In the genomic region with DNA sequence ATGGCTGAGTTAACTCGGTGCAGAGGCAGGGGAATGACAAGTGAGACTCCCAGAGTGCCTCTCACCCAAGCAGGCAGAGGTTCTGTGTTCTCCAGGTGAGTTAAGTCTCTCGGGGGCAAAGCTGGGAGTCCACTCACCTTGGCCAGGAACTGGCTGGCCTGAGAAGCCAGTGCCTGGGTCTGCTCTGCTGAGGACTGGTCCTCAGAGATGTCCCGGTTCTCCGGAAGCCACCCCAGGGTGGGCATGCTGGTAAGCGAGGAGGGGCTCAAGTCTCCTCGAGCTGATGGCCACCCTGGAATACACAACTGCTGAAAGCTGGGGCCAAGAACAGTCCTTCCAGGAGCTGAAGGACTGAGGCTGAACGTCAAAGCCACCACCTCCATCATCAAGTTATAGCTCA, we compare ENCODE assay signal across 14 cellular contexts. TPM values are rescaled to one million over a fixed set of nuclear protein-coding genes. Genes with fewer than 3 reads are reported as not detected.
A peak's percentile ranks its signal among the peaks of the same experiment; 100 is the strongest.
DNase-seq lines count a peak whose midpoint lies in the region; ATAC-seq and TF ChIP-seq lines count a peak whose summit lies in the region.
"Had no signal": no experiment of that assay in that cellular context is flagged by ENCODE, and none has a peak within 500 bp of the region (broad histone marks: within the 10 kb centered on the region; RNA-seq: fewer than 3 reads in every experiment).

No MANE protein-coding gene starts in this region.

- DNase-seq in DND-41, result no peak
- DNase-seq in chondrocyte (ENCODE audit: low spot score), result no peak
- no peak for DNase-seq in DMS153 treated with DMSO at 0.1 percent for 48 hours (lab: John Stamatoyannopoulos, UW; ENCODE audit: unreplicated experiment)
- no peak for DNase-seq in SK-N-SH
- DNase-seq in stimulated activated CD4-positive, alpha-beta T cell treated with anti-CD3 and anti-CD28 coated beads, Interleukin-2, amount 100 ng/mL, for 48 hours, result no peak
- no peak for DNase-seq in DMS 273 (lab: John Stamatoyannopoulos, UW; ENCODE audit: unreplicated experiment)
- DNase-seq: DMS53; NCI-H1930; stimulated activated naive CD4-positive, alpha-beta T cell treated with Interleukin-2 at 50 U/mL for 16 hours had no signal

- H3K27ac ChIP-seq in DND-41 (ENCODE audit: low read length), result peak overlapping the region; percentile 28; the same call in 1 of the 2 replicates
- H3K27ac ChIP-seq in OCI-LY1 (ENCODE audit: low read depth, low read length, poor library complexity, severe bottlenecking), result peak overlapping the region; percentile 97
- peak overlapping the region in 19 of 21 experiments; percentile 47 to 87 (median 68) for H3K27ac ChIP-seq in skin epidermis
- no peak overlapping the region for H3K27ac ChIP-seq in SK-N-SH (ENCODE audit: low read depth in 2 of 2, low read length in 1 of 2)

- H3K79me2 ChIP-seq in DND-41 (ENCODE audit: insufficient read depth, low read length), result peaks cover 27% of the 10 kb centered on the region
- H3K79me2 ChIP-seq in OCI-LY1 (ENCODE audit: insufficient read depth, low read length), result no peaks in the 10 kb centered on the region
- H3K79me2 ChIP-seq in SK-N-SH (ENCODE audit: insufficient read depth), result no peaks in the 10 kb centered on the region

- no peaks in the 10 kb centered on the region for H3K9me3 Mint-ChIP-seq in chondrocyte (ENCODE audit: low read depth)
- H3K9me3 Mint-ChIP-seq: nephron had no signal

- H4K20me1 ChIP-seq in DND-41 (ENCODE audit: insufficient read depth, low read length) (peaks cover 3% of the 10 kb centered on the region; the same call in 1 of the 2 replicates), OCI-LY1 (ENCODE audit: insufficient read depth, low read length) (no peaks in the 10 kb centered on the region), SK-N-SH (ENCODE audit: insufficient read depth) (no peaks in the 10 kb centered on the region)

- no peaks in the 10 kb centered on the region for H3K27me3 Mint-ChIP-seq in chondrocyte (ENCODE audit: low read depth)

- H3K4me2 ChIP-seq in DND-41 (ENCODE audit: insufficient read depth, low read length) (no peak overlapping the region), OCI-LY1 (ENCODE audit: low read length) (peak overlapping the region; percentile 53), SK-N-SH (no peak overlapping the region)

- POLR2A ChIA-PET in SK-N-SH (lab: Yijun Ruan, JAX), result no interaction called here

- H3K36me3 ChIP-seq in DND-41 (ENCODE audit: insufficient read depth, low read length), result peaks cover 92% of the 10 kb centered on the region
- peaks cover 68% of the 10 kb centered on the region for H3K36me3 ChIP-seq in OCI-LY1 (ENCODE audit: insufficient read depth, low read length)
- H3K36me3 ChIP-seq in SK-N-SH (replicated peaks in 1 of 2; ENCODE audit: control insufficient read depth in 1 of 2, insufficient read depth in 2 of 2, low read length in 1 of 2), result no peaks in the 10 kb centered on the region

- H3K9me2 ChIP-seq in OCI-LY1 (ENCODE audit: low read depth, low read length) (no peaks in the 10 kb centered on the region), SK-N-SH (no peaks in the 10 kb centered on the region)

- H3K27ac Mint-ChIP-seq in chondrocyte (ENCODE audit: unreplicated experiment), result peak overlapping the region; percentile 98
- H3K27ac Mint-ChIP-seq: nephron had no signal

- WGBS in SK-N-SH (ENCODE audit: low lambda C conversion rate), result 89% methylated on average over 1 of the region's 7 CpGs

- no peak overlapping the region for H3K4me3 Mint-ChIP-seq in chondrocyte (ENCODE audit: unreplicated experiment)
- H3K4me3 Mint-ChIP-seq: nephron had no signal

- no peak for TF ChIP-seq EP300 in SK-N-SH (IDR thresholded peaks at IDR 0.05; ENCODE audit: borderline replicate concordance in 1 of 2, low read depth in 1 of 2, low read length in 1 of 2)

- TF ChIP-seq CTCF in DND-41 (IDR thresholded peaks at IDR 0.05; ENCODE audit: borderline replicate concordance, extremely low read depth, low read length, poor library complexity, severe bottlenecking), result no peak
- no peak for TF ChIP-seq CTCF in OCI-LY1 (IDR thresholded peaks at IDR 0.05; ENCODE audit: low read length)
- TF ChIP-seq CTCF in chondrocyte (IDR thresholded peaks at IDR 0.05), result no peak
- TF ChIP-seq CTCF in SK-N-SH (IDR thresholded peaks at IDR 0.05), result no peak

- peaks cover 4% of the 10 kb centered on the region; the same call in 1 of the 2 replicates for H3F3A ChIP-seq in OCI-LY1 (ENCODE audit: insufficient read depth, low read length)
- H3F3A ChIP-seq in SK-N-SH (replicated peaks; ENCODE audit: insufficient read depth), result peaks cover 3% of the 10 kb centered on the region

- no peak for ATAC-seq in DND-41 (ENCODE audit: insufficient read depth, low read depth)
- ATAC-seq: activated CD4-positive, CD25-positive, alpha-beta regulatory T cell treated with anti-CD3 and anti-CD28 coated beads, Interleukin-2, amount 50 U/mL, for 24 hours had no signal

- no peak overlapping the region for H3K4me3 ChIP-seq in DND-41 (ENCODE audit: low read depth in 1 of 2, low read length in 2 of 2)
- peak overlapping the region; percentile 32 for H3K4me3 ChIP-seq in OCI-LY1 (ENCODE audit: low read depth, low read length, poor library complexity, severe bottlenecking)
- no peak overlapping the region for H3K4me3 ChIP-seq in skin epidermis
- no peak overlapping the region for H3K4me3 ChIP-seq in SK-N-SH (ENCODE audit: low read depth in 2 of 2, low read length in 1 of 2)

- H3K9me3 ChIP-seq in DND-41 (ENCODE audit: insufficient read depth, low read length, severe bottlenecking), result no peaks in the 10 kb centered on the region
- H3K9me3 ChIP-seq in OCI-LY1 (ENCODE audit: low read length), result no peaks in the 10 kb centered on the region
- H3K9me3 ChIP-seq in SK-N-SH, result no peaks in the 10 kb centered on the region

- no peak overlapping the region for H3K9ac ChIP-seq in DND-41 (ENCODE audit: low read depth, low read length)
- H3K9ac ChIP-seq in OCI-LY1 (ENCODE audit: low read length), result peak overlapping the region; percentile 62
- no peak overlapping the region for H3K9ac ChIP-seq in SK-N-SH

- no peaks in the 10 kb centered on the region for H3K27me3 ChIP-seq in DND-41 (ENCODE audit: insufficient read depth, low read length, poor library complexity)
- no peaks in the 10 kb centered on the region for H3K27me3 ChIP-seq in OCI-LY1 (ENCODE audit: insufficient read depth, low read length)
- H3K27me3 ChIP-seq in SK-N-SH (ENCODE audit: insufficient read depth), result no peaks in the 10 kb centered on the region

- CTCF ChIA-PET in SK-N-SH (lab: Yijun Ruan, JAX), result interaction anchor here (1.0 to 1.2 kb wide), 2 partner anchors 28 to 259 kb away, joined by 3 to 4 read pairs; no protein-coding TSS in a partner anchor

- TF ChIP-seq RAD21 in SK-N-SH (IDR thresholded peaks at IDR 0.05; ENCODE audit: low read length), result no peak

- H3K36me3 Mint-ChIP-seq in chondrocyte (ENCODE audit: low read depth), result peaks cover 27% of the 10 kb centered on the region

- H3K4me1 ChIP-seq in DND-41 (ENCODE audit: insufficient read depth, low read length), result peaks cover 21% of the 10 kb centered on the region
- peaks cover 77% of the 10 kb centered on the region for H3K4me1 ChIP-seq in OCI-LY1 (ENCODE audit: insufficient read depth, low read length, severe bottlenecking)
- peaks cover 5 to 16% of the 10 kb centered on the region in 2 experiments; a peak in 2 of 4 replicates for H3K4me1 ChIP-seq in SK-N-SH (ENCODE audit: control insufficient read depth in 1 of 2, insufficient read depth in 2 of 2, low read depth in 1 of 2, low read length in 1 of 2)

- peaks cover 42% of the 10 kb centered on the region for H3K4me1 Mint-ChIP-seq in chondrocyte (ENCODE audit: low read depth)
- H3K4me1 Mint-ChIP-seq: nephron had no signal

- H2AFZ ChIP-seq in DND-41 (ENCODE audit: low read depth, low read length) (no peak overlapping the region), OCI-LY1 (ENCODE audit: low read length) (no peak overlapping the region), SK-N-SH (ENCODE audit: low read depth) (no peak overlapping the region)

TF ChIP-seq in SK-N-SH, 30 proteins besides CTCF, POLR2A, EP300 and RAD21 (continues in another document):
- no peak for TF ChIP-seq FOXJ3 (CRISPR knock-in tag; IDR thresholded peaks at IDR 0.05)
- TF ChIP-seq NRF1 (IDR thresholded peaks at IDR 0.05; ENCODE audit: low read depth, low read length), result no peak
- no peak for TF ChIP-seq TEAD4 (IDR thresholded peaks at IDR 0.05; ENCODE audit: borderline replicate concordance, insufficient read depth)
- no peak for TF ChIP-seq CHD2 (IDR thresholded peaks at IDR 0.05; ENCODE audit: low read length, partially characterized antibody)
- no peak for TF ChIP-seq JUND (IDR thresholded peaks at IDR 0.05)
- TF ChIP-seq, protein P1, sequence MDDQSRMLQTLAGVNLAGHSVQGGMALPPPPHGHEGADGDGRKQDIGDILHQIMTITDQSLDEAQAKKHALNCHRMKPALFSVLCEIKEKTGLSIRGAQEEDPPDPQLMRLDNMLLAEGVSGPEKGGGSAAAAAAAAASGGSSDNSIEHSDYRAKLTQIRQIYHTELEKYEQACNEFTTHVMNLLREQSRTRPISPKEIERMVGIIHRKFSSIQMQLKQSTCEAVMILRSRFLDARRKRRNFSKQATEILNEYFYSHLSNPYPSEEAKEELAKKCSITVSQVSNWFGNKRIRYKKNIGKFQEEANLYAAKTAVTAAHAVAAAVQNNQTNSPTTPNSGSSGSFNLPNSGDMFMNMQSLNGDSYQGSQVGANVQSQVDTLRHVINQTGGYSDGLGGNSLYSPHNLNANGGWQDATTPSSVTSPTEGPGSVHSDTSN (IDR thresholded peaks at IDR 0.05), result no peak
- TF ChIP-seq, protein P2, sequence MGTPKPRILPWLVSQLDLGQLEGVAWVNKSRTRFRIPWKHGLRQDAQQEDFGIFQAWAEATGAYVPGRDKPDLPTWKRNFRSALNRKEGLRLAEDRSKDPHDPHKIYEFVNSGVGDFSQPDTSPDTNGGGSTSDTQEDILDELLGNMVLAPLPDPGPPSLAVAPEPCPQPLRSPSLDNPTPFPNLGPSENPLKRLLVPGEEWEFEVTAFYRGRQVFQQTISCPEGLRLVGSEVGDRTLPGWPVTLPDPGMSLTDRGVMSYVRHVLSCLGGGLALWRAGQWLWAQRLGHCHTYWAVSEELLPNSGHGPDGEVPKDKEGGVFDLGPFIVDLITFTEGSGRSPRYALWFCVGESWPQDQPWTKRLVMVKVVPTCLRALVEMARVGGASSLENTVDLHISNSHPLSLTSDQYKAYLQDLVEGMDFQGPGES (IDR thresholded peaks at IDR 0.05; ENCODE audit: low read depth, low read length), result no peak
- TF ChIP-seq GABPA (IDR thresholded peaks at IDR 0.05; ENCODE audit: low read depth), result no peak
- TF ChIP-seq ELF1 (IDR thresholded peaks at IDR 0.05), result no peak

RNA-seq across cellular contexts. Expression of gene AKNA, which starts 20.4 kb away (rescaled TPM):
- 19.1 to 43.1 TPM (median 43.0 TPM) in 3 replicates for total RNA-seq in chondrocyte
- 0.70 and 0.84 TPM in 2 replicates for polyA plus RNA-seq in SK-N-SH (2012; rRNA removed)
- 0.28 and 0.55 TPM in 2 replicates for polyA plus RNA-seq in SK-N-SH (2012; cell fraction: cytosol; rRNA removed)
- 2.4 and 3.0 TPM in 2 replicates for polyA plus RNA-seq in SK-N-SH (2012; cell fraction: nucleus; rRNA removed)

RNA-seq across cellular contexts. Expression of gene ORM2, which starts 37.7 kb away (rescaled TPM):
- not detected in 3 replicates for total RNA-seq in chondrocyte
- polyA plus RNA-seq in SK-N-SH (2012; rRNA removed), result not detected in 2 replicates
- polyA plus RNA-seq in SK-N-SH (2012; cell fraction: cytosol; rRNA removed), result not detected in 2 replicates
- not detected in 2 replicates for polyA plus RNA-seq in SK-N-SH (2012; cell fraction: nucleus; rRNA removed)
- total RNA-seq: epithelial cell of proximal tubule had no signal

RNA-seq across cellular contexts. Expression of gene ORM1, which starts 44.5 kb away (rescaled TPM):
- not detected in 3 replicates for total RNA-seq in chondrocyte
- not detected in 2 replicates for polyA plus RNA-seq in SK-N-SH (2012; rRNA removed)
- not detected in 2 replicates for polyA plus RNA-seq in SK-N-SH (2012; cell fraction: cytosol; rRNA removed)
- not detected in 2 replicates for polyA plus RNA-seq in SK-N-SH (2012; cell fraction: nucleus; rRNA removed)
- total RNA-seq: epithelial cell of proximal tubule had no signal

Comparison
In these comparisons a context has a peak if more than half of its experiments do, and no peak if none do; other contexts are left out.
1. H3K27ac ChIP-seq: peak in DND-41 (single experiment), OCI-LY1 (single experiment) and skin epidermis (19 of 21); none in SK-N-SH (0 of 2).